ENCODE assay signal across 1 cellular context in genomic region chr16:84545114-84545737, GRCh38.
TF ChIP-seq lines count a peak whose summit lies in the region.

No MANE protein-coding gene starts in this region.

TF ChIP-seq in K562, 482 proteins besides CTCF, POLR2A, EP300 and RAD21 (continued from another document):
- TF ChIP-seq ZNF639 (CRISPR knock-in tag; conservative IDR thresholded peaks at IDR 0.05 in 1 of 2, IDR thresholded peaks at IDR 0.05 in 1 of 2) (no peak), USF1 (CRISPR knock-in tag; IDR thresholded peaks at IDR 0.05) (no peak), ZBTB12 (CRISPR knock-in tag; IDR thresholded peaks at IDR 0.05) (no peak), RBM25 (IDR thresholded peaks at IDR 0.05; ENCODE audit: low read depth, low read length, severe bottlenecking) (peak; percentile 54), CEBPG (CRISPR knock-in tag; IDR thresholded peaks at IDR 0.05) (no peak), CEBPG (tag; conservative IDR thresholded peaks at IDR 0.05 in 1 of 2, IDR thresholded peaks at IDR 0.05 in 1 of 2) (no peak), ID3 (CRISPR knock-in tag; IDR thresholded peaks at IDR 0.05) (no peak), ID3 (tag; IDR thresholded peaks at IDR 0.05) (no peak), ZNF134 (CRISPR knock-in tag; conservative IDR thresholded peaks at IDR 0.05) (no peak), ZNF282 (CRISPR knock-in tag; IDR thresholded peaks at IDR 0.05) (no peak), FIP1L1 (IDR thresholded peaks at IDR 0.05; ENCODE audit: low read depth, low read length, poor library complexity, severe bottlenecking) (no peak), ZBED1 (IDR thresholded peaks at IDR 0.05) (no peak), CCAR2 (IDR thresholded peaks at IDR 0.05; ENCODE audit: low read depth, low read length) (no peak), CREM (IDR thresholded peaks at IDR 0.05; ENCODE audit: low read depth) (no peak), RBM34 (IDR thresholded peaks at IDR 0.05; ENCODE audit: borderline replicate concordance, insufficient read depth, low read length) (no peak), DDX20 (tag; IDR thresholded peaks at IDR 0.05; ENCODE audit: low read depth) (no peak), ZZZ3 (IDR thresholded peaks at IDR 0.05) (no peak), IFI16 (CRISPR knock-in tag; IDR thresholded peaks at IDR 0.05) (no peak), IRF2 (CRISPR knock-in tag; IDR thresholded peaks at IDR 0.05) (0 out of 2 replicates have a peak, but pooled peaks have one; percentile 64), ZNF146 (CRISPR knock-in tag; IDR thresholded peaks at IDR 0.05; ENCODE audit: unreplicated experiment) (no peak), TSC22D4 (tag; IDR thresholded peaks at IDR 0.05) (no peak), TEAD1 (CRISPR knock-in tag; IDR thresholded peaks at IDR 0.05) (no peak), SRSF3 (IDR thresholded peaks at IDR 0.05; ENCODE audit: insufficient read depth, low read length) (no peak), BCOR (IDR thresholded peaks at IDR 0.05) (peak; percentile 65)
